In genomic region chr22:22343603-22344276, GRCh38 we compare ENCODE assay signal across 12 cellular contexts.
A peak's percentile ranks its signal among the peaks of the same experiment; 100 is the strongest.
DNase-seq lines count a peak whose midpoint lies in the region; ATAC-seq, FAIRE-seq and TF ChIP-seq lines count a peak whose summit lies in the region.
"Had no signal": no experiment of that assay in that cellular context is flagged by ENCODE, and none has a peak within 500 bp of the region (broad histone marks: within the 10 kb centered on the region; RNA-seq: fewer than 3 reads in every experiment).

No MANE protein-coding gene starts in this region.

- TF ChIP-seq RAD21 in H1 (IDR thresholded peaks at IDR 0.05 in 1 of 2, conservative IDR thresholded peaks at IDR 0.05 in 1 of 2; ENCODE audit: low read depth in 2 of 2, low read length in 2 of 2), result no peak

- no peak overlapping the region for H3K56ac ChIP-seq in H1 (replicated peaks; ENCODE audit: insufficient read length, low read depth, low read length)

- no peak for TF ChIP-seq CTCF in H1 (IDR thresholded peaks at IDR 0.05; ENCODE audit: control extremely low read depth in 1 of 3, insufficient read depth in 1 of 3, low read depth in 1 of 3, low read length in 3 of 3)
- no peak for TF ChIP-seq CTCF in transverse colon (IDR thresholded peaks at IDR 0.05)

- in situ Hi-C loops in transverse colon (cut with MboI; ENCODE audit: low pct_ligation_motif_present in 1 of 4, low pct_unique_long_range_greater_than_20kb in 1 of 4, low sequenced_read_pairs in 3 of 4), result loop anchor here in 1 of 4 donors (25.0 kb wide), 1 partner anchor 106 kb away; the partner anchor contains the start of gene VPREB1

- peak; percentile 12 for DNase-seq in GM18507 (ENCODE audit: extremely low spot score, insufficient read length, low read depth)
- peak; percentile 80 for DNase-seq in NOMO-1 treated with DMSO at 0.1 percent for 48 hours (lab: John Stamatoyannopoulos, UW; ENCODE audit: unreplicated experiment)
- no peak for DNase-seq in H1 (ENCODE audit: low read depth in 1 of 2, low spot score in 2 of 2)
- peak; percentile 14 for DNase-seq in transverse colon
- no peak for DNase-seq in cerebellar nuclear complex (lab: John Stamatoyannopoulos, UW)
- DNase-seq in midbrain (lab: John Stamatoyannopoulos, UW), result no peak
- DNase-seq: aorta had no signal

- no peak overlapping the region for H4K5ac ChIP-seq in H1 (ENCODE audit: insufficient read length, low read depth, low read length)

- H2BK15ac ChIP-seq in H1 (ENCODE audit: low read length), result no peak overlapping the region

- no peak overlapping the region for H2AK5ac ChIP-seq in H1 (ENCODE audit: low read depth, low read length)

- POLR2A ChIA-PET in H1 (lab: Charles Lee; ENCODE audit: partially characterized antibody), result interaction anchor here (0.6 kb wide), 1 partner anchor 87 kb away, joined by 3 read pairs; no protein-coding TSS in a partner anchor

- CTCF ChIA-PET in H1 (lab: Charles Lee; ENCODE audit: partially characterized antibody), result interaction anchor here (0.8 to 1.9 kb wide), 13 partner anchors 10 to 610 kb away, joined by 3 to 16 read pairs (median 4); no protein-coding TSS in a partner anchor

- no peak overlapping the region for H3K9ac ChIP-seq in H1 (replicated peaks in 1 of 4; ENCODE audit: extremely low read depth in 1 of 4, low read depth in 3 of 4, low read length in 3 of 4)
- H3K9ac ChIP-seq: KMS-11, SK-N-SH had no signal

- no peak for TF ChIP-seq EP300 in H1 (IDR thresholded peaks at IDR 0.05; ENCODE audit: borderline replicate concordance in 1 of 2, low read depth in 2 of 2, low read length in 2 of 2)
- no peak for TF ChIP-seq EP300 in transverse colon (IDR thresholded peaks at IDR 0.05; ENCODE audit: low read depth)

- H3K4me1 ChIP-seq in H1 (replicated peaks in 1 of 4; ENCODE audit: control insufficient read depth in 3 of 4, insufficient read depth in 4 of 4, low read length in 3 of 4) (peaks cover 0 to 5% (median 1%) of the 10 kb centered on the region in 4 experiments; a peak in 3 of 7 replicates), transverse colon (no peaks in the 10 kb centered on the region)
- H3K4me1 ChIP-seq: foreskin keratinocyte had no signal

- intact Hi-C loops in transverse colon (cut with DNase I; ENCODE audit: low total_unique reads), result no loop called here

- no peaks in the 10 kb centered on the region for H3K9me3 ChIP-seq in H1 (ENCODE audit: insufficient read depth in 2 of 2, low read depth in 1 of 2, low read length in 1 of 2)
- H3K9me3 ChIP-seq in transverse colon, result no peaks in the 10 kb centered on the region
- H3K9me3 ChIP-seq: SK-N-SH had no signal

- H3K4me2 ChIP-seq in H1 (ENCODE audit: insufficient read depth in 1 of 2, low read depth in 2 of 2, low read length in 2 of 2), result no peak overlapping the region
- H3K4me2 ChIP-seq: KMS-11, SK-N-SH had no signal

- FAIRE-seq in GM18507 (lab: Jason Lieb, UNC), result peak; percentile 75
- no peak for FAIRE-seq in H1 (lab: Jason Lieb, UNC)
- FAIRE-seq: kidney had no signal

- H4K8ac ChIP-seq in H1 (ENCODE audit: extremely low read depth, insufficient read depth, low read length), result peak overlapping the region; percentile 12; the same call in 1 of the 2 replicates

- no peak overlapping the region for H4K91ac ChIP-seq in H1 (replicated peaks; ENCODE audit: insufficient read length, low read length)

- H3K36me3 ChIP-seq in H1 (ENCODE audit: control insufficient read depth in 2 of 4, insufficient read depth in 4 of 4, low read length in 3 of 4) (no peaks in the 10 kb centered on the region), transverse colon (no peaks in the 10 kb centered on the region)

- H2AFZ ChIP-seq in H1 (ENCODE audit: low read length), result no peak overlapping the region

- 77% methylated on average over 9 of the region's 9 CpGs; no CpG with 5 or more reads in 1 of the 2 experiments for WGBS in H1 (ENCODE audit: extremely low coverage in 1 of 2, insufficient coverage in 1 of 2, insufficient read length in 1 of 2, insufficient replicate concordance in 2 of 2, low coverage in 1 of 2, low lambda C conversion rate in 2 of 2, missing lambda C conversion rate in 1 of 2), 2 experiments
- WGBS in transverse colon (ENCODE audit: low coverage in 1 of 2), 2 donors, result 41 to 100% methylated on average over 1 to 9 of the region's 9 CpGs

- H2BK120ac ChIP-seq in H1 (replicated peaks; ENCODE audit: low read depth, low read length), result no peak overlapping the region

- H3K79me1 ChIP-seq in H1 (ENCODE audit: low read depth, low read length), result no peaks in the 10 kb centered on the region

- no peak overlapping the region for H3K23ac ChIP-seq in H1 (ENCODE audit: insufficient read length)

- H3K23me2 ChIP-seq in H1 (ENCODE audit: low read depth, low read length), result no peaks in the 10 kb centered on the region

- no peaks in the 10 kb centered on the region for H3K79me2 ChIP-seq in H1 (ENCODE audit: control insufficient read depth in 1 of 2, insufficient read depth in 2 of 2, low read length in 2 of 2)

- ATAC-seq in HG03095 (IDR thresholded peaks at IDR 0.05; ENCODE audit: unreplicated experiment), result no peak

- H3K4ac ChIP-seq in H1 (replicated peaks; ENCODE audit: insufficient read length, low read depth, low read length), result no peak overlapping the region

- peaks cover 72 to 98% (median 90%) of the 10 kb centered on the region in 4 experiments for H3K27me3 ChIP-seq in H1 (replicated peaks in 1 of 4; ENCODE audit: control insufficient read depth in 3 of 4, extremely low read depth in 1 of 4, insufficient read depth in 3 of 4, low read length in 3 of 4)
- peaks cover 11% of the 10 kb centered on the region for H3K27me3 ChIP-seq in transverse colon

- H2BK12ac ChIP-seq in H1 (ENCODE audit: low read depth, low read length), result 0 out of 2 replicates have a peak overlapping the region, but pooled peaks have one; percentile 39

- H4K20me1 ChIP-seq in H1 (replicated peaks in 1 of 2; ENCODE audit: control insufficient read depth in 1 of 2, insufficient read depth in 2 of 2, low read length in 2 of 2), result peaks cover 3 to 5% of the 10 kb centered on the region in 2 experiments

- H3K27ac ChIP-seq in H1 (ENCODE audit: low read depth, low read length) (no peak overlapping the region), transverse colon (no peak overlapping the region)
- H3K27ac ChIP-seq: foreskin keratinocyte, KMS-11 had no signal

- no peak overlapping the region for H3K14ac ChIP-seq in H1 (ENCODE audit: insufficient read length)

- no peak overlapping the region for H2BK5ac ChIP-seq in H1 (ENCODE audit: low read depth, low read length)

- TF ChIP-seq POLR2A in H1 (IDR thresholded peaks at IDR 0.05; ENCODE audit: control extremely low read depth in 1 of 2, low read depth in 2 of 2, low read length in 2 of 2) (no peak), transverse colon (IDR thresholded peaks at IDR 0.05) (no peak)

- H2BK20ac ChIP-seq in H1 (ENCODE audit: low read length), result no peak overlapping the region

- no peak overlapping the region for H3K18ac ChIP-seq in H1 (ENCODE audit: extremely low read depth, low read length)

- no peak overlapping the region for H3K4me3 ChIP-seq in H1 (ENCODE audit: extremely low read depth in 1 of 4, insufficient read depth in 2 of 4, low read depth in 3 of 4, low read length in 4 of 4)
- H3K4me3 ChIP-seq in transverse colon, result no peak overlapping the region

TF ChIP-seq in H1, 55 proteins besides CTCF, POLR2A, EP300 and RAD21:
- no peak for TF ChIP-seq ATF3 (IDR thresholded peaks at IDR 0.05; ENCODE audit: insufficient read depth, low read depth, low read length)
- TF ChIP-seq ATF2 (IDR thresholded peaks at IDR 0.05; ENCODE audit: low read length), result no peak
- no peak for TF ChIP-seq RBBP5 (IDR thresholded peaks at IDR 0.05; ENCODE audit: borderline replicate concordance, low read depth, low read length)
- TF ChIP-seq HDAC2 (IDR thresholded peaks at IDR 0.05; ENCODE audit: borderline replicate concordance in 1 of 2, low read depth in 2 of 2, low read length in 2 of 2), result no peak
- no peak for TF ChIP-seq TBP (IDR thresholded peaks at IDR 0.05; ENCODE audit: low read depth, low read length)
- TF ChIP-seq MAFK (IDR thresholded peaks at IDR 0.05; ENCODE audit: low read depth, low read length), result no peak
- TF ChIP-seq TCF12 (IDR thresholded peaks at IDR 0.05; ENCODE audit: low read depth, low read length), result no peak
- TF ChIP-seq POU5F1 (IDR thresholded peaks at IDR 0.05; ENCODE audit: low read depth, low read length), result no peak
- no peak for TF ChIP-seq TAF7 (optimal IDR thresholded peaks at IDR 0.05; ENCODE audit: borderline replicate concordance, low read depth, low read length)
- TF ChIP-seq RXRA (IDR thresholded peaks at IDR 0.05; ENCODE audit: insufficient read depth, low read depth, low read length), result no peak
- no peak for TF ChIP-seq BRCA1 (IDR thresholded peaks at IDR 0.05; ENCODE audit: low read depth, low read length)
- TF ChIP-seq POLR2AphosphoS5 (IDR thresholded peaks at IDR 0.05; ENCODE audit: low read depth, low read length), result no peak
- TF ChIP-seq CREB1 (IDR thresholded peaks at IDR 0.05), result no peak
- no peak for TF ChIP-seq BACH1 (IDR thresholded peaks at IDR 0.05; ENCODE audit: low read length)
- TF ChIP-seq JUND (IDR thresholded peaks at IDR 0.05; ENCODE audit: low read length), result no peak
- TF ChIP-seq EZH2 (IDR thresholded peaks at IDR 0.05; ENCODE audit: low read depth, low read length, severe bottlenecking), result no peak
- TF ChIP-seq SIN3A (conservative IDR thresholded peaks at IDR 0.05 in 1 of 2, IDR thresholded peaks at IDR 0.05 in 1 of 2; ENCODE audit: low read depth in 1 of 2, low read length in 2 of 2), result no peak
- no peak for TF ChIP-seq SIRT6 (IDR thresholded peaks at IDR 0.05; ENCODE audit: low read length)
- TF ChIP-seq GTF2F1 (IDR thresholded peaks at IDR 0.05; ENCODE audit: borderline replicate concordance, low read depth, low read length), result no peak
- no peak for TF ChIP-seq PHF8 (conservative IDR thresholded peaks at IDR 0.05; ENCODE audit: low read depth, low read length)
TF ChIP-seq in H1: peak in this region for 0.

Comparison
In these comparisons a context has a peak if more than half of its experiments do, and no peak if none do; other contexts are left out.
1. DNase-seq: peak in GM18507 (single experiment), NOMO-1 treated with DMSO at 0.1 percent for 48 hours (single experiment) and transverse colon (single experiment); none in H1 (0 of 2), cerebellar nuclear complex (0 of 2) and midbrain (single experiment).